Comparison of ENCODE assay signal across 30 cellular contexts in genomic region chr21:46255758-46256337, GRCh38. TPM values are rescaled to one million over a fixed set of nuclear protein-coding genes. Genes with fewer than 3 reads are reported as not detected.
DNase-seq lines count a peak whose midpoint lies in the region; ATAC-seq, FAIRE-seq and TF ChIP-seq lines count a peak whose summit lies in the region.
"Had no signal": no experiment of that assay in that cellular context is flagged by ENCODE, and none has a peak within 500 bp of the region (broad histone marks: within the 10 kb centered on the region; RNA-seq: fewer than 3 reads in every experiment).

No MANE protein-coding gene starts in this region.

- peaks cover 53% of the 10 kb centered on the region for H3K36me3 ChIP-seq in CD8-positive, alpha-beta T cell (ENCODE audit: insufficient read depth, low read length)
- peaks cover 10% of the 10 kb centered on the region for H3K36me3 ChIP-seq in neural progenitor cell

- POLR2A ChIA-PET in CD8-positive, alpha-beta T cell (lab: Charles Lee): no interaction called here
- POLR2A ChIA-PET in activated B cell treated with CpG ODN at 0.5 μM for 24 hours (lab: Charles Lee): no interaction called here

- TF ChIP-seq CTCF in CD8-positive, alpha-beta T cell (IDR thresholded peaks at IDR 0.05): no peak
- no peak for TF ChIP-seq CTCF in activated B cell treated with CpG ODN at 0.5 μM for 24 hours (IDR thresholded peaks at IDR 0.05)
- no peak for TF ChIP-seq CTCF in neural progenitor cell (IDR thresholded peaks at IDR 0.05)
- no peak for TF ChIP-seq CTCF in dorsolateral prefrontal cortex (IDR thresholded peaks at IDR 0.05 in 54 of 56, conservative IDR thresholded peaks at IDR 0.05 in 2 of 56; ENCODE audit: low read depth in 1 of 56, partially characterized antibody in 56 of 56)

- no peak overlapping the region for H3K9ac ChIP-seq in neural progenitor cell

- peak overlapping the region; percentile 18 for H3K27ac Mint-ChIP-seq in activated CD8-positive, alpha-beta memory T cell treated with anti-CD3 and anti-CD28 coated beads, Interleukin-2, amount 10 ng/mL, durations not matched to agents 7 days and 5 days
- peak overlapping the region; percentile 67 for H3K27ac Mint-ChIP-seq in CD8-positive, alpha-beta T cell
- H3K27ac Mint-ChIP-seq in activated B cell treated with CpG ODN at 0.5 μM for 24 hours (peak overlapping the region; percentile 30), neural progenitor cell (no peak overlapping the region)
- H3K27ac Mint-ChIP-seq: activated CD4-positive, alpha-beta T cell treated with anti-CD3 and anti-CD28 coated beads for 36 hours had no signal

- H3K4me3 Mint-ChIP-seq in activated CD8-positive, alpha-beta memory T cell treated with anti-CD3 and anti-CD28 coated beads, Interleukin-2, amount 10 ng/mL, durations not matched to agents 7 days and 5 days: no peak overlapping the region
- no peak overlapping the region for H3K4me3 Mint-ChIP-seq in CD8-positive, alpha-beta T cell
- H3K4me3 Mint-ChIP-seq in activated B cell treated with CpG ODN at 0.5 μM for 24 hours (no peak overlapping the region), neural progenitor cell (peak overlapping the region; percentile 66)
- H3K4me3 Mint-ChIP-seq: activated CD4-positive, alpha-beta T cell treated with anti-CD3 and anti-CD28 coated beads for 36 hours; CD4-positive, CD25-positive, alpha-beta regulatory T cell; natural killer cell had no signal

- CTCF ChIA-PET in activated CD8-positive, alpha-beta memory T cell treated with anti-CD3 and anti-CD28 coated beads, Interleukin-2, amount 10 ng/mL, durations not matched to agents 7 days and 5 days (lab: Charles Lee): no interaction called here
- CTCF ChIA-PET in CD8-positive, alpha-beta T cell (lab: Charles Lee): no interaction called here
- CTCF ChIA-PET in activated B cell treated with CpG ODN at 0.5 μM for 24 hours (lab: Charles Lee): no interaction called here

- no peak overlapping the region for H2AFZ ChIP-seq in neural progenitor cell (replicated peaks)

- H3K9me3 ChIP-seq in CD8-positive, alpha-beta T cell (ENCODE audit: low read length): no peaks in the 10 kb centered on the region
- H3K9me3 ChIP-seq in neural progenitor cell (ENCODE audit: low read depth): no peaks in the 10 kb centered on the region
- H3K9me3 ChIP-seq: mucosa of descending colon, upper lobe of left lung had no signal

- no peak overlapping the region for H3K4me3 ChIP-seq in CD8-positive, alpha-beta T cell (ENCODE audit: low read depth, low read length)
- H3K4me3 ChIP-seq in neural progenitor cell (no peak overlapping the region), dorsolateral prefrontal cortex (no peak overlapping the region)
- H3K4me3 ChIP-seq: mucosa of descending colon, upper lobe of left lung had no signal

- no peak overlapping the region for H3K27ac ChIP-seq in CD8-positive, alpha-beta T cell (ENCODE audit: low read depth, low read length)
- H3K27ac ChIP-seq in neural progenitor cell (no peak overlapping the region), dorsolateral prefrontal cortex (no peak overlapping the region)
- H3K27ac ChIP-seq: upper lobe of left lung had no signal

- peaks cover 57% of the 10 kb centered on the region for H3K36me3 Mint-ChIP-seq in activated CD8-positive, alpha-beta memory T cell treated with anti-CD3 and anti-CD28 coated beads, Interleukin-2, amount 10 ng/mL, durations not matched to agents 7 days and 5 days
- peaks cover 82% of the 10 kb centered on the region for H3K36me3 Mint-ChIP-seq in CD8-positive, alpha-beta T cell
- peaks cover 84% of the 10 kb centered on the region for H3K36me3 Mint-ChIP-seq in activated B cell treated with CpG ODN at 0.5 μM for 24 hours (ENCODE audit: low read depth)
- H3K36me3 Mint-ChIP-seq in neural progenitor cell: peaks cover 45% of the 10 kb centered on the region

- no peaks in the 10 kb centered on the region for H4K20me1 ChIP-seq in neural progenitor cell (ENCODE audit: low read depth)

- no peak for ATAC-seq in activated CD8-positive, alpha-beta memory T cell treated with anti-CD3 and anti-CD28 coated beads, Interleukin-2, amount 10 ng/mL, durations not matched to agents 7 days and 5 days
- no peak for ATAC-seq in CD8-positive, alpha-beta T cell
- ATAC-seq in activated B cell treated with CpG ODN at 0.5 μM for 24 hours (ENCODE audit: low read depth): no peak
- ATAC-seq: activated CD4-positive, alpha-beta T cell treated with anti-CD3 and anti-CD28 coated beads for 36 hours; mucosa of descending colon; natural killer cell; PC-3 had no signal

- no peaks in the 10 kb centered on the region for H3K9me3 Mint-ChIP-seq in activated CD8-positive, alpha-beta memory T cell treated with anti-CD3 and anti-CD28 coated beads, Interleukin-2, amount 10 ng/mL, durations not matched to agents 7 days and 5 days (ENCODE audit: low read depth)
- no peaks in the 10 kb centered on the region for H3K9me3 Mint-ChIP-seq in CD8-positive, alpha-beta T cell
- H3K9me3 Mint-ChIP-seq in activated B cell treated with CpG ODN at 0.5 μM for 24 hours (no peaks in the 10 kb centered on the region), neural progenitor cell (no peaks in the 10 kb centered on the region)
- H3K9me3 Mint-ChIP-seq: CD4-positive, CD25-positive, alpha-beta regulatory T cell; natural killer cell had no signal

- intact Hi-C loops in CD8-positive, alpha-beta T cell (cut with DNase I, micrococcal nuclease): no loop called here
- intact Hi-C loops in activated B cell treated with CpG ODN at 0.5 μM for 24 hours (cut with micrococcal nuclease) (loop anchor here (2.0 to 10.0 kb wide), 2 partner anchors 31 to 111 kb away; partner anchors contain the start of gene YBEY), dorsolateral prefrontal cortex (cut with DNase I) (no loop called here)

- no peak overlapping the region for H3K4me2 ChIP-seq in neural progenitor cell

- peaks cover 26% of the 10 kb centered on the region for H3K4me1 Mint-ChIP-seq in activated CD8-positive, alpha-beta memory T cell treated with anti-CD3 and anti-CD28 coated beads, Interleukin-2, amount 10 ng/mL, durations not matched to agents 7 days and 5 days
- peaks cover 23% of the 10 kb centered on the region for H3K4me1 Mint-ChIP-seq in CD8-positive, alpha-beta T cell (ENCODE audit: low read depth)
- H3K4me1 Mint-ChIP-seq in activated B cell treated with CpG ODN at 0.5 μM for 24 hours (peaks cover 35% of the 10 kb centered on the region), neural progenitor cell (no peaks in the 10 kb centered on the region)

- H3K79me2 ChIP-seq in neural progenitor cell (ENCODE audit: low read depth): no peaks in the 10 kb centered on the region

- H3K27me3 Mint-ChIP-seq in activated CD8-positive, alpha-beta memory T cell treated with anti-CD3 and anti-CD28 coated beads, Interleukin-2, amount 10 ng/mL, durations not matched to agents 7 days and 5 days: no peaks in the 10 kb centered on the region
- no peaks in the 10 kb centered on the region for H3K27me3 Mint-ChIP-seq in CD8-positive, alpha-beta T cell (ENCODE audit: low read depth)
- H3K27me3 Mint-ChIP-seq in activated B cell treated with CpG ODN at 0.5 μM for 24 hours (no peaks in the 10 kb centered on the region), neural progenitor cell (ENCODE audit: insufficient read depth, low read depth) (peaks cover 8% of the 10 kb centered on the region)
- H3K27me3 Mint-ChIP-seq: activated CD4-positive, alpha-beta T cell treated with anti-CD3 and anti-CD28 coated beads for 36 hours; CD4-positive, CD25-positive, alpha-beta regulatory T cell had no signal

- peak; percentile 26 for DNase-seq in activated CD8-positive, alpha-beta memory T cell treated with anti-CD3 and anti-CD28 coated beads, Interleukin-2, amount 10 ng/mL, durations not matched to agents 7 days and 5 days
- no peak for DNase-seq in activated CD8-positive, alpha-beta memory T cell treated with anti-CD3 and anti-CD28 coated beads, Interleukin-2, amount 50 U/mL, for 4 hours
- no peak for DNase-seq in CD8-positive, alpha-beta T cell
- DNase-seq in activated B cell treated with CpG ODN at 0.5 μM for 24 hours (no peak), neural progenitor cell (ENCODE audit: low spot score) (no peak), dorsolateral prefrontal cortex (no peak), HTR-8/SVneo (ENCODE audit: insufficient read length, low spot score) (no peak), cerebellum (ENCODE audit: low spot score) (no peak)
- DNase-seq: activated CD4-positive, alpha-beta T cell treated with anti-CD3 and anti-CD28 coated beads for 36 hours; activated gamma-delta T cell treated with Interleukin-2 at 50 U/mL for 16 hours; activated T-cell treated with anti-CD3 and anti-CD28 coated beads, Interleukin-2, amount 50 U/mL, for 48 hours; CD4-positive, CD25-positive, alpha-beta regulatory T cell; KG1; kidney glomerular epithelial cell; mucosa of descending colon; natural killer cell; NCI-H1417 treated with DMSO at 0.1 percent for 48 hours; NCI-H2029 treated with DMSO at 0.1 percent for 48 hours; NCI-H526 treated with DMSO at 0.1 percent for 48 hours; NK-92 treated with Interleukin-12 subunit alpha and Interleukin-12 subunit beta, amount 100 ng/mL, for 24 hours; PC-3; SHP77; stimulated activated CD4-positive, alpha-beta T cell treated with anti-CD3 and anti-CD28 coated beads, Interleukin-4, amount 100 ng/mL, for 4 hours; upper lobe of left lung had no signal

- FAIRE-seq in HTR-8/SVneo (lab: Jason Lieb, UNC): no peak
- FAIRE-seq: A204.1, endothelial cell of umbilical vein, frontal cortex, GM18507, GM19239, H54 had no signal

- H3F3A ChIP-seq in neural progenitor cell (ENCODE audit: low read depth): no peaks in the 10 kb centered on the region

- H3K27me3 ChIP-seq in CD8-positive, alpha-beta T cell (ENCODE audit: insufficient read depth, low read length): no peaks in the 10 kb centered on the region
- no peaks in the 10 kb centered on the region for H3K27me3 ChIP-seq in neural progenitor cell
- no peaks in the 10 kb centered on the region for H3K27me3 ChIP-seq in dorsolateral prefrontal cortex
- H3K27me3 ChIP-seq: upper lobe of left lung had no signal

- peaks cover 21% of the 10 kb centered on the region for H3K4me1 ChIP-seq in CD8-positive, alpha-beta T cell (ENCODE audit: insufficient read depth, low read length)
- H3K4me1 ChIP-seq in neural progenitor cell: no peaks in the 10 kb centered on the region
- H3K4me1 ChIP-seq: upper lobe of left lung had no signal

RNA-seq across cellular contexts. Expression of gene LSS, which starts 27.3 kb away (rescaled TPM):
- 10 to 100 TPM; 44.9 to 49.5 TPM for total RNA-seq in activated CD8-positive, alpha-beta memory T cell treated with anti-CD3 and anti-CD28 coated beads, Interleukin-2, amount 10 ng/mL, durations not matched to agents 7 days and 5 days
- 10 to 100 TPM; 22.5 to 22.6 TPM for total RNA-seq in CD8-positive, alpha-beta T cell
- total RNA-seq in activated B cell treated with CpG ODN at 0.5 μM for 24 hours (76.3 and 99.0 TPM in 2 replicates), neural progenitor cell (ENCODE audit: low replicate concordance) (26.7 and 90.5 TPM in 2 replicates), dorsolateral prefrontal cortex (100 to 1,000 TPM in 93 of 120 experiments, 10 to 100 TPM in 27; 61.5 to 278 (median 121) TPM), cerebellum (64.2 TPM)

RNA-seq across cellular contexts. Expression of gene MCM3AP, which starts 29.6 kb away (rescaled TPM):
- total RNA-seq in activated CD8-positive, alpha-beta memory T cell treated with anti-CD3 and anti-CD28 coated beads, Interleukin-2, amount 10 ng/mL, durations not matched to agents 7 days and 5 days: 100 to 1,000 TPM; 134 to 139 TPM
- 10 to 100 TPM; 90.1 to 97.7 TPM for total RNA-seq in CD8-positive, alpha-beta T cell
- total RNA-seq in activated B cell treated with CpG ODN at 0.5 μM for 24 hours (136 and 147 TPM in 2 replicates), neural progenitor cell (ENCODE audit: low replicate concordance) (72.4 and 101 TPM in 2 replicates), dorsolateral prefrontal cortex (100 to 1,000 TPM in 83 of 120 experiments, 10 to 100 TPM in 37; 83.5 to 136 (median 104) TPM), cerebellum (77.6 TPM)

RNA-seq across cellular contexts. Expression of gene YBEY, which starts 30.3 kb away (rescaled TPM):
- 1 to 10 TPM; 6.9 to 9.1 TPM for total RNA-seq in activated CD8-positive, alpha-beta memory T cell treated with anti-CD3 and anti-CD28 coated beads, Interleukin-2, amount 10 ng/mL, durations not matched to agents 7 days and 5 days
- 10 to 100 TPM; 10.8 to 13.6 TPM for total RNA-seq in CD8-positive, alpha-beta T cell
- total RNA-seq in activated B cell treated with CpG ODN at 0.5 μM for 24 hours (11.8 and 13.7 TPM in 2 replicates), neural progenitor cell (ENCODE audit: low replicate concordance) (42.2 and 47.3 TPM in 2 replicates), dorsolateral prefrontal cortex (10 to 100 TPM in 107 of 120 experiments, 1 to 10 TPM in 13; 4.9 to 22.3 (median 13.5) TPM), cerebellum (13.4 TPM)
